8 cellular contexts compared by ENCODE assay signal in the genomic region with DNA sequence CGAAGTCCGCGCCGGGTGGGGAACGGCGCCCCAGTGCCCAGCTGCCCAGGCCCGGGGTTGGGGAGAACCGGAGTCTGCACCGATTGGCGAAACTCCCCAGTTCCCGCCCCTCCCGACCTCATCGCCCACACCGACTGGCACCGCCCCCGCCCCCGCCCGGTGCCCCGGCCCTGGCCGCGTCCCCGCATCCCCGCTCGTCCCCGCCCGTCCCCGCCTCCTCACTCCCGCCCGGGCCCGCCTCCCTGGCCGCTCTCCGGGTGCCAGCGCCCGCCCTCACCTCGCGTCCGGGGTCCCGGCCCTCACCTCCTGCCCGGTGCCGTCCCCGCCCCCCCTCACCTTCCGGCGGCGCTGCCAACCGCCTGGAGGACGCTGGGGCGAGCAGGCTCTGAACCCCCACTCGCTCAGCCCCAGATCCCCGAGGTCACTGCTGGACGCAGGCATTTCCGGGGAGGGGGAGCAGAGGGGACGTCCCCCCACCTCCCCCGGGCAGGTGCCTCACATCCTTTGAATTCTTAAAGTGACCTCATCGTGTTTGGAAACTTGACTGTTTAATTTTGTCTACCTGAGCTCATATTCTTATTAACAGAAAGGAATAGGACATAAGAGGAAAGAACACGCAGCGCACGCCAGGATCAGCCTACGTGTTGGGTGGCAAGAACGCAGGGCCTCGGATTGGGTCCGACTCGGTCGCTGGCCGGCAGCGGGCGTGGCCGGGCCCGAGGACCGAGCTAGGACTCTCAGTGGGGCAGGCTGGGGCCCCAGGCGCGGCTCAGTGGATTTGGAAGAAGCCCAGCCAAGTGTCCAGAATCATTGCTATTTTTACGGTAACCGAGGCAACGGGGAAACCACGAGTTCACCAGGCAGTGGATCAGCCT. TPM values are rescaled to one million over a fixed set of nuclear protein-coding genes. Genes with fewer than 3 reads are reported as not detected.
DNase-seq lines count a peak whose midpoint lies in the region; ATAC-seq, FAIRE-seq and TF ChIP-seq lines count a peak whose summit lies in the region.

A gene with protein sequence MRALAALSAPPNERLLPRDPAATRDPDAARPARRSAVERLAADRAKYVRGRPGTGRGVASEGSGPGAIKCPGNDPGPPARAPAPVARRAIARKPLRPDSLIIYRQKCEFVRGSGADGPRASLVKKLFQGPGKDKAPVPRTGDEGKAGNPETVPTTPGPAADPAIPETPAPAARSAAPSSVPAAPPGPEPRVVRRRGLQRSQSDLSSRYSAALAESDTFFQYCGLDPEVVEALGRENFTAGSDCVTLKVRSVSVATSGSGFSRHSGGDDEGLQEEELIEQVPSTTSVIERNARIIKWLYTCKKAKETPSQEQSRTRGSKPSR (minus strand): TSS at position 35 of the 875 bp plus-strand sequence. CDS start 120 bp downstream, outside the sequence.

- DNase-seq in bronchial epithelial cell (ENCODE audit: low read depth) (peak; percentile 79), kidney tubule cell (ENCODE audit: low spot score) (peak; percentile 96), NCI-H526 treated with DMSO at 0.1 percent for 48 hours (lab: John Stamatoyannopoulos, UW) (no peak), NCI-H2107 (lab: John Stamatoyannopoulos, UW) (no peak)
- DNase-seq in stimulated activated CD4-positive, alpha-beta T cell treated with anti-CD3 and anti-CD28 coated beads, Interleukin-2, amount 100 ng/mL, for 4 hours (ENCODE audit: low read depth) = peak; percentile 29

- H3K27ac ChIP-seq in VCaP = peak within 1 kb of the TSS; percentile 87

- TF ChIP-seq CTCF in VCaP (conservative IDR thresholded peaks at IDR 0.05) (no peak), bronchial epithelial cell (IDR thresholded peaks at IDR 0.05; ENCODE audit: insufficient read depth, low read length, severe bottlenecking) (no peak)

- ATAC-seq in GM19463 (IDR thresholded peaks at IDR 0.05; ENCODE audit: unreplicated experiment) = peak; percentile 48
- no peak for ATAC-seq in HG02884 (IDR thresholded peaks at IDR 0.05; ENCODE audit: unreplicated experiment)

- no peaks in the 10 kb centered on the region for H3K27me3 ChIP-seq in bronchial epithelial cell (ENCODE audit: control insufficient read depth, insufficient read depth, low read length)

- H3K4me3 ChIP-seq in bronchial epithelial cell (ENCODE audit: low read depth, low read length) = peak within 1 kb of the TSS; percentile 75

- no peaks in the 10 kb centered on the region for H3K36me3 ChIP-seq in bronchial epithelial cell (ENCODE audit: control insufficient read depth, insufficient read depth, low read length)

- no peak for FAIRE-seq in bronchial epithelial cell (lab: Jason Lieb, UNC)

RNA-seq across cellular contexts. Expression of the gene that starts here (rescaled TPM):
- 9.2 and 9.9 TPM in 2 replicates for total RNA-seq in bronchial epithelial cell

Comparison
In these comparisons a context has a peak if more than half of its experiments do, and no peak if none do; other contexts are left out.
1. DNase-seq: peak in bronchial epithelial cell (single experiment), kidney tubule cell (single experiment) and stimulated activated CD4-positive, alpha-beta T cell treated with anti-CD3 and anti-CD28 coated beads, Interleukin-2, amount 100 ng/mL, for 4 hours (single experiment); none in NCI-H526 treated with DMSO at 0.1 percent for 48 hours (single experiment) and NCI-H2107 (single experiment).